In genomic region chr1:6136516-6137220, GRCh38 we compare ENCODE assay signal across 14 cellular contexts. TPM values are rescaled to one million over a fixed set of nuclear protein-coding genes. Genes with fewer than 3 reads are reported as not detected.
DNase-seq lines count a peak whose midpoint lies in the region; ATAC-seq and TF ChIP-seq lines count a peak whose summit lies in the region.
"Had no signal": no experiment of that assay in that cellular context is flagged by ENCODE, and none has a peak within 500 bp of the region (broad histone marks: within the 10 kb centered on the region; RNA-seq: fewer than 3 reads in every experiment).

No MANE protein-coding gene starts in this region.

- DNase-seq in Right ventricle myocardium inferior (ENCODE audit: missing footprints) (peak; percentile 50), left ventricle myocardium inferior (no peak), neuronal stem cell (ENCODE audit: low spot score) (no peak), aorta (peak; percentile 10 to 52)
- DNase-seq in central memory CD8-positive, alpha-beta T cell (ENCODE audit: low spot score in 2 of 2): no peak
- DNase-seq: Caco-2, DND-41, GDM1, GOT3, H9 had no signal

- H3K23ac ChIP-seq in neuronal stem cell (ENCODE audit: low read depth, low read length, poor library complexity): no peak overlapping the region

- no peak overlapping the region for H3K14ac ChIP-seq in neuronal stem cell (ENCODE audit: low read length)

- H2BK120ac ChIP-seq in neuronal stem cell (ENCODE audit: low read depth, low read length): no peak overlapping the region

- ATAC-seq in Right ventricle myocardium inferior (no peak), aorta (ENCODE audit: low FRiP score) (no peak), GM18867 (IDR thresholded peaks at IDR 0.05; ENCODE audit: unreplicated experiment) (no peak), HG03095 (IDR thresholded peaks at IDR 0.05; ENCODE audit: unreplicated experiment) (no peak)
- ATAC-seq in central memory CD8-positive, alpha-beta T cell (replicated peaks; ENCODE audit: extremely low read depth, poor library complexity, severe bottlenecking): no peak

- H3K9me3 ChIP-seq in left ventricle myocardium inferior (replicated peaks) (peaks cover 13% of the 10 kb centered on the region), neuronal stem cell (replicated peaks in 1 of 2; ENCODE audit: control insufficient read depth in 2 of 2, insufficient read depth in 1 of 2, low read depth in 1 of 2, low read length in 2 of 2) (no peaks in the 10 kb centered on the region), aorta (ENCODE audit: control insufficient read depth, low read length) (no peaks in the 10 kb centered on the region)
- H3K9me3 ChIP-seq: Caco-2 had no signal

- peaks cover 38% of the 10 kb centered on the region for H3K27me3 ChIP-seq in left ventricle myocardium inferior (ENCODE audit: low read depth)
- peaks cover 0 to 24% (median 0%) of the 10 kb centered on the region in 3 experiments for H3K27me3 ChIP-seq in neuronal stem cell (ENCODE audit: control insufficient read depth in 3 of 3, insufficient read depth in 3 of 3, low read depth in 1 of 3, low read length in 3 of 3)
- no peaks in the 10 kb centered on the region for H3K27me3 ChIP-seq in aorta (ENCODE audit: control insufficient read depth in 1 of 2, insufficient read depth in 2 of 2, low read length in 1 of 2)

- intact Hi-C loops in Right ventricle myocardium inferior (cut with DNase I) (no loop called here), left ventricle myocardium inferior (cut with micrococcal nuclease) (no loop called here), aorta (cut with DNase I) (no loop called here)

- no peak overlapping the region for H2AFZ ChIP-seq in neuronal stem cell (ENCODE audit: low read length)

- H3K4me3 Mint-ChIP-seq in central memory CD8-positive, alpha-beta T cell: no peak overlapping the region
- H3K4me3 Mint-ChIP-seq: CD8-positive, alpha-beta memory T cell; H9 had no signal

- no peak overlapping the region for H3K4me3 ChIP-seq in left ventricle myocardium inferior
- no peak overlapping the region for H3K4me3 ChIP-seq in neuronal stem cell (ENCODE audit: low read length in 2 of 2)
- H3K4me3 ChIP-seq in aorta (ENCODE audit: low read length in 2 of 2): no peak overlapping the region

- H3K4me2 ChIP-seq in neuronal stem cell (ENCODE audit: insufficient read depth, low read length, poor library complexity, severe bottlenecking): no peak overlapping the region

- no peaks in the 10 kb centered on the region for H3K36me3 ChIP-seq in left ventricle myocardium inferior
- H3K36me3 ChIP-seq in neuronal stem cell (replicated peaks in 1 of 2; ENCODE audit: control insufficient read depth in 2 of 2, insufficient read depth in 2 of 2, low read length in 2 of 2): no peaks in the 10 kb centered on the region
- no peaks in the 10 kb centered on the region for H3K36me3 ChIP-seq in aorta (ENCODE audit: control insufficient read depth in 1 of 2, insufficient read depth in 2 of 2, low read length in 1 of 2)

- H3K36me3 Mint-ChIP-seq in central memory CD8-positive, alpha-beta T cell (ENCODE audit: insufficient read depth): no peaks in the 10 kb centered on the region
- H3K36me3 Mint-ChIP-seq: CD8-positive, alpha-beta memory T cell had no signal

- H3K4me1 ChIP-seq in left ventricle myocardium inferior (no peaks in the 10 kb centered on the region), neuronal stem cell (ENCODE audit: control insufficient read depth in 2 of 2, insufficient read depth in 1 of 2, low read depth in 1 of 2, low read length in 2 of 2) (no peaks in the 10 kb centered on the region), aorta (ENCODE audit: control insufficient read depth in 1 of 2, insufficient read depth in 2 of 2, low read length in 2 of 2) (no peaks in the 10 kb centered on the region)
- H3K4me1 ChIP-seq: Caco-2 had no signal

- peak overlapping the region; percentile 24 for H3K27ac Mint-ChIP-seq in central memory CD8-positive, alpha-beta T cell (ENCODE audit: low read depth)
- H3K27ac Mint-ChIP-seq: H9 had no signal

- no CpG with 5 or more reads among the region's 16 CpGs for WGBS in neuronal stem cell (ENCODE audit: extremely low coverage in 2 of 2, insufficient read length in 2 of 2, insufficient replicate concordance in 1 of 2), 2 donors
- 86 to 87% methylated on average over 16 of the region's 16 CpGs for WGBS in aorta, 2 donors

- no peak overlapping the region for H2BK5ac ChIP-seq in neuronal stem cell (ENCODE audit: low read length)

- peak overlapping the region; percentile 25 for H2AK5ac ChIP-seq in neuronal stem cell (ENCODE audit: low read depth, low read length)

- no peak overlapping the region for H3K4ac ChIP-seq in neuronal stem cell (ENCODE audit: low read length)

- peaks cover 7% of the 10 kb centered on the region for H3K27me3 Mint-ChIP-seq in central memory CD8-positive, alpha-beta T cell

- H3K4me1 Mint-ChIP-seq in central memory CD8-positive, alpha-beta T cell: no peaks in the 10 kb centered on the region
- H3K4me1 Mint-ChIP-seq: CD8-positive, alpha-beta memory T cell; H9 had no signal

- no peaks in the 10 kb centered on the region for H3K79me1 ChIP-seq in neuronal stem cell (ENCODE audit: low read depth, low read length)

- H3K27ac ChIP-seq in left ventricle myocardium inferior (replicated peaks) (no peak overlapping the region), neuronal stem cell (replicated peaks; ENCODE audit: low read length) (no peak overlapping the region), aorta (ENCODE audit: low read depth in 1 of 2, low read length in 2 of 2) (no peak overlapping the region)
- H3K27ac ChIP-seq: 22Rv1 had no signal

- peak overlapping the region; percentile 55 for H3K18ac ChIP-seq in neuronal stem cell (ENCODE audit: low read length)

- H3K9ac ChIP-seq in neuronal stem cell (ENCODE audit: low read depth, low read length, poor library complexity): no peak overlapping the region

- no peaks in the 10 kb centered on the region for H3K9me3 Mint-ChIP-seq in central memory CD8-positive, alpha-beta T cell
- H3K9me3 Mint-ChIP-seq: CD8-positive, alpha-beta memory T cell had no signal

- no peak overlapping the region for H2BK15ac ChIP-seq in neuronal stem cell (ENCODE audit: low read length)

- H4K8ac ChIP-seq in neuronal stem cell (ENCODE audit: low read depth, low read length): no peak overlapping the region

- H2BK12ac ChIP-seq in neuronal stem cell (ENCODE audit: low read length): no peak overlapping the region

- TF ChIP-seq CTCF in left ventricle myocardium inferior (IDR thresholded peaks at IDR 0.05; ENCODE audit: borderline replicate concordance): no peak

- no peak overlapping the region for H4K91ac ChIP-seq in neuronal stem cell (ENCODE audit: low read depth, low read length, poor library complexity)

RNA-seq across cellular contexts. Expression of gene CHD5, which starts 43.5 kb away (rescaled TPM):
- total RNA-seq in Right ventricle myocardium inferior (0.05 TPM), left ventricle myocardium inferior (0.19 TPM), aorta (1 to 10 TPM in 1 of 2 donors, under 1 TPM in 1; 0.24 to 2.5 TPM)
- 0.14 TPM for polyA plus RNA-seq in neuronal stem cell (2013, experiment 1 of 2)
- polyA plus RNA-seq in neuronal stem cell (2013, experiment 2 of 2): 0.22 TPM
- polyA plus RNA-seq in aorta: under 1 TPM; 0.25 to 0.38 TPM
- polyA plus RNA-seq: CD8-positive, alpha-beta memory T cell had no signal

Comparison
In these comparisons a context has a peak if more than half of its experiments do, and no peak if none do; other contexts are left out.
1. DNase-seq: peak in Right ventricle myocardium inferior (single experiment) and aorta (2 of 2); none in left ventricle myocardium inferior (single experiment), central memory CD8-positive, alpha-beta T cell (0 of 2) and neuronal stem cell (single experiment).